ENCODE assay signal across 33 cellular contexts in the genomic region with DNA sequence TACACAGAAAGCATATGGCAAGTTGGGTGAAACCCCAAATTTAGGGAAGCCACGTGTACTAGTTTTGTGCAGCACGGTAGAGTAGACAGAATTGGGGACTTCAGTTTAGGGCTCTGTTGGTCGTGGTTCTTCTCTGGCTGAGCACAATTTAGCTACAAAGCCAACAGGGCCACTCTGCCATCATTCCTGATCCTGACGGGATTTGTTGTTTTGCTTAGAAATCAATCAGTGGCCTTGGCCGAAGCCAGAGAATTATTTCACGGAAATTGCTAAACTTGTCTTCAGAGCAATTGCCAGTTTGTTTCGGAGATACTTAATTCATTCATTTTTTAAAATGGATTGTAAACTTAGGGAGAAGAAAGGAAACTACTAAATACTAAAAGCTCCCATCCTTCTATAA.
"Had no signal": no experiment of that assay in that cellular context is flagged by ENCODE, and none has a peak within 500 bp of the region (broad histone marks: within the 10 kb centered on the region; RNA-seq: fewer than 3 reads in every experiment).

No MANE protein-coding gene starts in this region.

- H3K27ac ChIP-seq: ascending aorta, cardiac muscle cell, colonic mucosa, epithelial cell of prostate, esophagus squamous epithelium, gastroesophageal sphincter had no signal

- H3K9me3 ChIP-seq: ascending aorta, breast epithelium, colonic mucosa, esophagus squamous epithelium, gastroesophageal sphincter had no signal

- H3K27me3 ChIP-seq: ascending aorta, breast epithelium, cardiac muscle cell, colonic mucosa, esophagus squamous epithelium, gastroesophageal sphincter had no signal

- H3K27me3 Mint-ChIP-seq: activated CD4-positive, alpha-beta memory T cell treated with anti-CD3 and anti-CD28 coated beads for 36 hours; activated CD8-positive, alpha-beta memory T cell treated with anti-CD3 and anti-CD28 coated beads, Interleukin-2, amount 10 ng/mL, durations not matched to agents 7 days and 5 days; activated naive CD4-positive, alpha-beta T cell treated with anti-CD3 and anti-CD28 coated beads, Interleukin-2, amount 10 ng/mL, durations not matched to agents 7 days and 5 days; activated naive CD8-positive, alpha-beta T cell treated with anti-CD3 and anti-CD28 coated beads, Interleukin-2, amount 10 ng/mL, durations not matched to agents 7 days and 5 days had no signal

- H3K27ac Mint-ChIP-seq: activated CD4-positive, alpha-beta memory T cell treated with anti-CD3 and anti-CD28 coated beads for 36 hours; activated CD4-positive, alpha-beta T cell treated with anti-CD3 and anti-CD28 coated beads for 36 hours; activated CD4-positive, alpha-beta T cell treated with anti-CD3 and anti-CD28 coated beads, Interleukin-2, amount 10 ng/mL, durations not matched to agents 24 days and 14 days; activated CD8-positive, alpha-beta memory T cell treated with anti-CD3 and anti-CD28 coated beads, Interleukin-2, amount 10 ng/mL, durations not matched to agents 7 days and 5 days; activated CD8-positive, alpha-beta T cell treated with anti-CD3 and anti-CD28 coated beads, Interleukin-2, amount 10 ng/mL, durations not matched to agents 7 days and 5 days; activated naive CD4-positive, alpha-beta T cell treated with anti-CD3 and anti-CD28 coated beads, Interleukin-2, amount 10 ng/mL, durations not matched to agents 7 days and 5 days; activated naive CD4-positive, alpha-beta T cell treated with anti-CD3 and anti-CD28 coated beads, Interleukin-2, amount 50 U/mL, for 72 hours; activated naive CD8-positive, alpha-beta T cell treated with anti-CD3 and anti-CD28 coated beads, Interleukin-2, amount 10 ng/mL, durations not matched to agents 7 days and 5 days; activated T-cell treated with anti-CD3 and anti-CD28 coated beads, Interleukin-2, amount 50 U/mL, for 72 hours; T-helper 17 cell; T-helper 2 cell treated with Interferon-gamma antibody and Interleukin-4, amounts not matched to agents 5 μg/mL and 100 μg/mL, for 36 hours had no signal

- H3K9me3 Mint-ChIP-seq: activated CD4-positive, alpha-beta memory T cell treated with anti-CD3 and anti-CD28 coated beads for 36 hours; activated CD4-positive, alpha-beta T cell treated with anti-CD3 and anti-CD28 coated beads, Interleukin-2, amount 10 ng/mL, durations not matched to agents 24 days and 14 days; activated naive CD4-positive, alpha-beta T cell treated with anti-CD3 and anti-CD28 coated beads, Interleukin-2, amount 10 ng/mL, durations not matched to agents 7 days and 5 days; activated naive CD4-positive, alpha-beta T cell treated with anti-CD3 and anti-CD28 coated beads, Interleukin-2, amount 50 U/mL, for 72 hours; activated naive CD8-positive, alpha-beta T cell treated with anti-CD3 and anti-CD28 coated beads, Interleukin-2, amount 10 ng/mL, durations not matched to agents 7 days and 5 days; activated T-cell treated with anti-CD3 and anti-CD28 coated beads, Interleukin-2, amount 50 U/mL, for 72 hours; brain; T-helper 2 cell treated with Interferon-gamma antibody and Interleukin-4, amounts not matched to agents 5 μg/mL and 100 μg/mL, for 36 hours had no signal

- H3K36me3 ChIP-seq: ascending aorta, breast epithelium, cardiac muscle cell, colonic mucosa, gastroesophageal sphincter had no signal

- H3K36me3 Mint-ChIP-seq: activated CD4-positive, alpha-beta memory T cell treated with anti-CD3 and anti-CD28 coated beads for 36 hours; activated CD8-positive, alpha-beta memory T cell treated with anti-CD3 and anti-CD28 coated beads, Interleukin-2, amount 10 ng/mL, durations not matched to agents 7 days and 5 days; activated naive CD4-positive, alpha-beta T cell treated with anti-CD3 and anti-CD28 coated beads, Interleukin-2, amount 10 ng/mL, durations not matched to agents 7 days and 5 days; activated naive CD4-positive, alpha-beta T cell treated with anti-CD3 and anti-CD28 coated beads, Interleukin-2, amount 50 U/mL, for 72 hours; activated naive CD8-positive, alpha-beta T cell treated with anti-CD3 and anti-CD28 coated beads, Interleukin-2, amount 10 ng/mL, durations not matched to agents 7 days and 5 days; brain had no signal

- H3K4me1 ChIP-seq: ascending aorta, colonic mucosa, gastroesophageal sphincter had no signal

- H3K4me3 ChIP-seq: ascending aorta, breast epithelium, cardiac muscle cell, colonic mucosa, esophagus squamous epithelium, gastroesophageal sphincter had no signal

- ATAC-seq: activated CD4-positive, alpha-beta T cell treated with anti-CD3 and anti-CD28 coated beads for 36 hours; activated CD8-positive, alpha-beta memory T cell treated with anti-CD3 and anti-CD28 coated beads, Interleukin-2, amount 10 ng/mL, durations not matched to agents 7 days and 5 days; activated CD8-positive, alpha-beta T cell treated with anti-CD3 and anti-CD28 coated beads, Interleukin-2, amount 10 ng/mL, durations not matched to agents 7 days and 5 days; activated naive CD4-positive, alpha-beta T cell treated with anti-CD3 and anti-CD28 coated beads, Interleukin-2, amount 50 U/mL, for 72 hours; activated T-cell treated with anti-CD3 and anti-CD28 coated beads, Interleukin-2, amount 50 U/mL, for 72 hours; gastroesophageal sphincter; T-helper 17 cell had no signal

- FAIRE-seq: endometrium, endothelial cell of umbilical vein had no signal

- H3K4me1 Mint-ChIP-seq: activated CD4-positive, alpha-beta T cell treated with anti-CD3 and anti-CD28 coated beads for 36 hours; activated CD4-positive, alpha-beta T cell treated with anti-CD3 and anti-CD28 coated beads, Interleukin-2, amount 10 ng/mL, durations not matched to agents 24 days and 14 days; activated CD8-positive, alpha-beta memory T cell treated with anti-CD3 and anti-CD28 coated beads, Interleukin-2, amount 10 ng/mL, durations not matched to agents 7 days and 5 days; activated naive CD4-positive, alpha-beta T cell treated with anti-CD3 and anti-CD28 coated beads, Interleukin-2, amount 10 ng/mL, durations not matched to agents 7 days and 5 days; activated naive CD8-positive, alpha-beta T cell treated with anti-CD3 and anti-CD28 coated beads, Interleukin-2, amount 10 ng/mL, durations not matched to agents 7 days and 5 days had no signal

- H3K4me3 Mint-ChIP-seq: activated CD4-positive, alpha-beta memory T cell treated with anti-CD3 and anti-CD28 coated beads for 36 hours; activated CD4-positive, alpha-beta T cell treated with anti-CD3 and anti-CD28 coated beads for 36 hours; activated CD4-positive, alpha-beta T cell treated with anti-CD3 and anti-CD28 coated beads, Interleukin-2, amount 10 ng/mL, durations not matched to agents 24 days and 14 days; activated CD8-positive, alpha-beta memory T cell treated with anti-CD3 and anti-CD28 coated beads, Interleukin-2, amount 10 ng/mL, durations not matched to agents 7 days and 5 days; activated CD8-positive, alpha-beta T cell treated with anti-CD3 and anti-CD28 coated beads, Interleukin-2, amount 10 ng/mL, durations not matched to agents 7 days and 5 days; activated naive CD4-positive, alpha-beta T cell treated with anti-CD3 and anti-CD28 coated beads, Interleukin-2, amount 10 ng/mL, durations not matched to agents 7 days and 5 days; activated naive CD8-positive, alpha-beta T cell treated with anti-CD3 and anti-CD28 coated beads, Interleukin-2, amount 10 ng/mL, durations not matched to agents 7 days and 5 days; activated T-cell treated with anti-CD3 and anti-CD28 coated beads, Interleukin-2, amount 50 U/mL, for 72 hours; brain; T-helper 17 cell; T-helper 2 cell treated with Interferon-gamma antibody and Interleukin-4, amounts not matched to agents 5 μg/mL and 100 μg/mL, for 36 hours had no signal

- DNase-seq: activated CD4-positive, alpha-beta memory T cell treated with anti-CD3 and anti-CD28 coated beads for 36 hours; activated CD4-positive, alpha-beta T cell treated with anti-CD3 and anti-CD28 coated beads for 36 hours; activated CD4-positive, alpha-beta T cell treated with anti-CD3 and anti-CD28 coated beads, Interleukin-2, amount 10 ng/mL, durations not matched to agents 24 days and 14 days; activated CD4-positive, CD25-positive, alpha-beta regulatory T cell; activated CD4-positive, CD25-positive, alpha-beta regulatory T cell treated with anti-CD3 and anti-CD28 coated beads, Interleukin-2, amount 50 U/mL, for 72 hours; activated CD8-positive, alpha-beta memory T cell treated with anti-CD3 and anti-CD28 coated beads, Interleukin-2, amount 10 ng/mL, durations not matched to agents 7 days and 5 days; activated CD8-positive, alpha-beta memory T cell treated with anti-CD3 and anti-CD28 coated beads, Interleukin-2, amount 50 U/mL, for 4 hours; activated CD8-positive, alpha-beta T cell treated with anti-CD3 and anti-CD28 coated beads, Interleukin-2, amount 10 ng/mL, durations not matched to agents 7 days and 5 days; activated gamma-delta T cell; activated naive CD4-positive, alpha-beta T cell; activated naive CD4-positive, alpha-beta T cell treated with anti-CD3 and anti-CD28 coated beads, Interleukin-2, amount 10 ng/mL, durations not matched to agents 7 days and 5 days; activated naive CD8-positive, alpha-beta T cell treated with anti-CD3 and anti-CD28 coated beads, Interleukin-2, amount 10 ng/mL, durations not matched to agents 7 days and 5 days; activated T-cell treated with anti-CD3 and anti-CD28 coated beads, Interleukin-2, amount 50 U/mL, for 1 hour; activated T-cell treated with anti-CD3 and anti-CD28 coated beads, Interleukin-2, amount 50 U/mL, for 72 hours; central memory CD4-positive, alpha-beta T cell; cerebellar nuclear complex; colonic mucosa; effector CD8-positive, alpha-beta T cell; esophagus squamous epithelium; foreskin melanocyte; T-helper 1 cell; T-helper 17 cell; T1000 had no signal
